8 cellular contexts compared by ENCODE assay signal in the genomic region with DNA sequence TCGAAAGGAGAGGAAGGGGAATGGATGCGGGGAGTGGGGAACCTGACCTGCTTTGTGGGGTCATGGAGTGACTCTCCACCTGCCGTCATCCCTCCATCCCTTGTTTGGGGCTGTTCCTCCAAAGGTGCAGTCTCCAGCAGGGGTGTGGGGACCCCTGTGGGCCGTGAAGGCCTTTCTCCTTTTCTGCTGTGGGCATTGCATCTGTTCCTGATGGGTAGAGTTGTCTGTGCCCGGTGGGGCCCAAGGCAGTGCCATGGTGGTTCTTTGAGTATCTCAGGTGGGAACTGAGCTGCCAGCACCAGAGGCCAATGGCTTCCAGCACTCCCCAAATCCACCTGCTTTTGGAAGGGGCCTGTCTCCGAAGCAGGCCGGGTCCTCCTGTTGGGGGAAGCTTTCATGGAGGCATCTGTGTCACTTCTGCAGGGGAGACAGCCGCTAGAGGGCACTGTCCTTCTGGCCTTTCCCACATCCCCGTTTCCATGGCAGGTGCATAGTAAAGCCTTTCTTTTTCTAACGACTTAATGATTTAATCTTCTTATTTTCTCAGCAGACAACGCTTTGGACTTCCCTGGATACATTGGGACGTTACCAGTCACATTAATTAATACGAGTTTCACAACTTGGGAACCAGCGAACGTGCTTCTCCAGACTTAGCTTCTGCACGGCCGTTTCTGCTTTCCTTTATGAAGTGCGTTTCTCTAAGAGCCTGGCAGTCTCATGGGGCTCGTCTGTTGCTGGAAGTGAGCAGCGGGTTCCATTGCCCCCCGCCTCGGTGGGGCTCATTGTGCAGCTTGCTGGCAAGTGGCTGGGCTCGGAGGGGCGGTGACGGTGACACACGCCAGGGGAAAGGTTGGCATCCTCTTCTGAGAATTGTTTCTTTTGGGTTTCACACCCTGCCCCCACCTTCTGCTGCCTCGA. TPM values are rescaled to one million over a fixed set of nuclear protein-coding genes. Genes with fewer than 3 reads are reported as not detected.
DNase-seq lines count a peak whose midpoint lies in the region; ATAC-seq and TF ChIP-seq lines count a peak whose summit lies in the region.

No MANE protein-coding gene starts in this region.

- DNase-seq in Caki2 (ENCODE audit: low read depth) (peak; percentile 50), KG1 (lab: John Stamatoyannopoulos, UW) (peak; percentile 36), RWPE2 (ENCODE audit: low spot score) (no peak), foreskin melanocyte (peak; percentile 27), substantia nigra (lab: John Stamatoyannopoulos, UW) (peak in 41 of 49 donors; percentile 3 to 82 (median 54))
- peak; percentile 45 for DNase-seq in activated T-helper 9 cell treated with anti-CD3 and anti-CD28 coated beads, Interleukin-2, amount 50 U/mL, for 16 hours (ENCODE audit: low read depth)

- in situ Hi-C loops in Caki2 (cut with HindIII; ENCODE audit: low pct_unique_long_range_greater_than_20kb, low sequenced_read_pairs): loop anchor here (10.0 kb wide), 1 partner anchor 76 kb away; no protein-coding TSS in a partner anchor

- H3K27ac ChIP-seq in RWPE2 (ENCODE audit: poor library complexity, severe bottlenecking): no peak overlapping the region
- H3K27ac ChIP-seq in neutrophil: no peak overlapping the region
- H3K27ac ChIP-seq in substantia nigra (ENCODE audit: low read depth, low read length, poor library complexity, severe bottlenecking): no peak overlapping the region

- H3K36me3 ChIP-seq in RWPE2 (ENCODE audit: low read depth): no peaks in the 10 kb centered on the region
- H3K36me3 ChIP-seq in neutrophil: no peaks in the 10 kb centered on the region

- H3K4me3 ChIP-seq in RWPE2 (ENCODE audit: severe bottlenecking) (no peak overlapping the region), neutrophil (ENCODE audit: low read depth in 1 of 2, low read length in 1 of 2) (no peak overlapping the region)

- TF ChIP-seq CTCF in RWPE2 (IDR thresholded peaks at IDR 0.05; ENCODE audit: poor library complexity, severe bottlenecking) (peak; percentile 88), neutrophil (IDR thresholded peaks at IDR 0.05) (peak; percentile 61)

- H3K9me3 ChIP-seq in RWPE2 (ENCODE audit: severe bottlenecking): no peaks in the 10 kb centered on the region
- H3K9me3 ChIP-seq in neutrophil: no peaks in the 10 kb centered on the region

- ATAC-seq in RWPE2 (ENCODE audit: low read depth) (peak; percentile 49; the same call in 1 of the 3 replicates), GM21723 (IDR thresholded peaks at IDR 0.05; ENCODE audit: unreplicated experiment) (no peak)

- H3K4me1 ChIP-seq in RWPE2 (ENCODE audit: insufficient read depth, poor library complexity, severe bottlenecking) (no peaks in the 10 kb centered on the region), neutrophil (ENCODE audit: control insufficient read depth in 1 of 2, insufficient read depth in 1 of 2, low read depth in 1 of 2, low read length in 1 of 2) (no peaks in the 10 kb centered on the region)

- H3K27me3 ChIP-seq in RWPE2 (ENCODE audit: insufficient read depth, poor library complexity, severe bottlenecking): no peaks in the 10 kb centered on the region
- H3K27me3 ChIP-seq in neutrophil: no peaks in the 10 kb centered on the region

RNA-seq across cellular contexts. Expression of gene PARVB, which starts 57.1 kb away (rescaled TPM):
- 61.7 and 106 TPM in 2 replicates for total RNA-seq in Caki2 (2014; rRNA removed; shearing (Covaris generic); ENCODE audit: low replicate concordance)
